Comparison of ENCODE assay signal across 13 cellular contexts in the genomic region with DNA sequence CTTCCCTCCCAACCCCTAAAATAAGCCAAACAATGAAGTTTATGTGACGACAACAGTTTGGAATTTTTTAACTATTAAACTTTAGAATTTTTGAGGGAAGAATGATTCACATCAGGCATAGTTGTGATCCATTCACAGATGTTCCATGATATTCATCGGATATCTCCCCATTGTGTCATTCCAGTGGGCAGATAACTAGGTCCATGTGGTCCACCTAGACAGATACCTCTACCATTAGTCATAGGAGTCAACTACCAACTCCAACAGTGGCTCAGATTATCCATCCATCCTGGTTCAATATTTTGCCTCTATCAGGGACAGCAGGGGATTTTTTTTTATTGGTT.
DNase-seq lines count a peak whose midpoint lies in the region; ATAC-seq, FAIRE-seq and TF ChIP-seq lines count a peak whose summit lies in the region.
"Had no signal": no experiment of that assay in that cellular context is flagged by ENCODE, and none has a peak within 500 bp of the region (broad histone marks: within the 10 kb centered on the region; RNA-seq: fewer than 3 reads in every experiment).

No MANE protein-coding gene starts in this region.

- TF ChIP-seq CTCF in RWPE2 (IDR thresholded peaks at IDR 0.05; ENCODE audit: poor library complexity, severe bottlenecking) (no peak), epithelial cell of proximal tubule (conservative IDR thresholded peaks at IDR 0.05; ENCODE audit: low read depth, low read length) (no peak), BE2C (IDR thresholded peaks at IDR 0.05; ENCODE audit: low read depth, low read length) (no peak)

- H3K27me3 ChIP-seq in RWPE2 (ENCODE audit: insufficient read depth, poor library complexity, severe bottlenecking) (no peaks in the 10 kb centered on the region), BE2C (peaks cover 11% of the 10 kb centered on the region)

- no peak for TF ChIP-seq POLR2A in GM12891 (IDR thresholded peaks at IDR 0.05; ENCODE audit: low read depth, low read length)

- peak overlapping the region; percentile 100 for H3K27ac ChIP-seq in RWPE2 (ENCODE audit: poor library complexity, severe bottlenecking)

- intact Hi-C loops in left ventricle myocardium superior (cut with micrococcal nuclease), result no loop called here

- H3K4me1 ChIP-seq in RWPE2 (ENCODE audit: insufficient read depth, poor library complexity, severe bottlenecking) (peaks cover 51% of the 10 kb centered on the region), BE2C (no peaks in the 10 kb centered on the region)

- H3K36me3 ChIP-seq in RWPE2 (ENCODE audit: low read depth), result peaks cover 27% of the 10 kb centered on the region
- H3K36me3 ChIP-seq in BE2C, result no peaks in the 10 kb centered on the region

- ATAC-seq in RWPE2 (ENCODE audit: low read depth) (peak; percentile 95), HG03521 (IDR thresholded peaks at IDR 0.05; ENCODE audit: unreplicated experiment) (no peak), left ventricle myocardium superior (no peak)

- DNase-seq in GM12891 (ENCODE audit: insufficient read length, low spot score) (no peak), RWPE2 (ENCODE audit: low spot score) (peak; percentile 63), epithelial cell of proximal tubule (ENCODE audit: low read depth) (peak; percentile 85), renal cortical epithelial cell (ENCODE audit: low read depth) (peak; percentile 96), left ventricle myocardium superior (no peak), NCI-H82 (lab: John Stamatoyannopoulos, UW) (no peak), BE2C (no peak)
- DNase-seq: activated CD4-positive, alpha-beta T cell treated with anti-CD3 and anti-CD28 coated beads, Interleukin-2, amount 10 ng/mL, durations not matched to agents 24 days and 14 days; kidney; NCI-H2171 treated with DMSO at 0.1 percent for 48 hours; stimulated activated CD4-positive, alpha-beta T cell treated with anti-CD3 and anti-CD28 coated beads, Interleukin-2, amount 100 ng/mL, for 24 hours had no signal

- H3K9me3 ChIP-seq in RWPE2 (ENCODE audit: severe bottlenecking) (no peaks in the 10 kb centered on the region), BE2C (no peaks in the 10 kb centered on the region)

- H3K4me3 ChIP-seq in RWPE2 (ENCODE audit: severe bottlenecking) (no peak overlapping the region), epithelial cell of proximal tubule (ENCODE audit: low read depth, low read length) (no peak overlapping the region), BE2C (ENCODE audit: low read depth, low read length) (no peak overlapping the region)

- FAIRE-seq in GM12891 (lab: Jason Lieb, UNC), result peak; percentile 5
- FAIRE-seq: GM18507 had no signal

TF ChIP-seq in GM12891, 5 proteins besides CTCF, POLR2A, EP300 and RAD21:
- TF ChIP-seq PAX5 (IDR thresholded peaks at IDR 0.05; ENCODE audit: insufficient read depth, low read length, severe bottlenecking) (no peak), TAF1 (IDR thresholded peaks at IDR 0.05; ENCODE audit: low read depth, low read length) (no peak), POLR2AphosphoS5 (IDR thresholded peaks at IDR 0.05; ENCODE audit: low read depth, low read length) (no peak), POU2F2 (IDR thresholded peaks at IDR 0.05; ENCODE audit: low read depth, low read length) (no peak), SPI1 (IDR thresholded peaks at IDR 0.05; ENCODE audit: low read depth, low read length) (no peak)

Comparison
In these comparisons a context has a peak if more than half of its experiments do, and no peak if none do; other contexts are left out.
1. DNase-seq: peak in RWPE2 (single experiment), epithelial cell of proximal tubule (single experiment) and renal cortical epithelial cell (single experiment); none in GM12891 (single experiment), left ventricle myocardium superior (single experiment), NCI-H82 (single experiment) and BE2C (single experiment).